Comparison of ENCODE assay signal across 9 cellular contexts in genomic region chr12:54032627-54033100, GRCh38. TPM values are rescaled to one million over a fixed set of nuclear protein-coding genes. Genes with fewer than 3 reads are reported as not detected.
DNase-seq lines count a peak whose midpoint lies in the region; ATAC-seq and TF ChIP-seq lines count a peak whose summit lies in the region.
"Had no signal": no experiment of that assay in that cellular context is flagged by ENCODE, and none has a peak within 500 bp of the region (broad histone marks: within the 10 kb centered on the region; RNA-seq: fewer than 3 reads in every experiment).

Gene HOXC5, plus strand, starts transcription at chr12:54033050. Its CDS starts 73 bp downstream, at chr12:54033123.

- H3K27ac Mint-ChIP-seq in CD14-positive monocyte (peak within 1 kb of the TSS in 1 of 7 donors; percentile 60), neural progenitor cell (no peak within 1 kb of the TSS)

- peak within 1 kb of the TSS; percentile 52 for H3K4me3 ChIP-seq in fibroblast of mammary gland (ENCODE audit: control insufficient read depth, low read depth, low read length)
- no peak within 1 kb of the TSS for H3K4me3 ChIP-seq in neural progenitor cell
- peak within 1 kb of the TSS; percentile 64 for H3K4me3 ChIP-seq in thoracic aorta
- H3K4me3 ChIP-seq: SJSA1 had no signal

- H3K79me2 ChIP-seq in neural progenitor cell (ENCODE audit: low read depth) = no peaks in the 10 kb centered on the region

- H3K9me3 Mint-ChIP-seq in CD14-positive monocyte (peaks cover 6 to 40% (median 28%) of the 10 kb centered on the region in 7 donors), neural progenitor cell (peaks cover 13% of the 10 kb centered on the region)

- no peak within 1 kb of the TSS for H3K9ac ChIP-seq in neural progenitor cell

- H4K20me1 ChIP-seq in neural progenitor cell (ENCODE audit: low read depth) = peaks cover 79% of the 10 kb centered on the region

- H3K27me3 Mint-ChIP-seq in CD14-positive monocyte (ENCODE audit: low read depth in 3 of 3) = peaks cover 91 to 98% (median 96%) of the 10 kb centered on the region in 3 donors
- peaks cover 86% of the 10 kb centered on the region for H3K27me3 Mint-ChIP-seq in neural progenitor cell (ENCODE audit: insufficient read depth, low read depth)

- H3K36me3 ChIP-seq in neural progenitor cell = no peaks in the 10 kb centered on the region
- peaks cover 3% of the 10 kb centered on the region for H3K36me3 ChIP-seq in thoracic aorta

- TF ChIP-seq CTCF in CD14-positive monocyte (IDR thresholded peaks at IDR 0.05) = peak; percentile 88
- TF ChIP-seq CTCF in fibroblast of mammary gland (conservative IDR thresholded peaks at IDR 0.05; ENCODE audit: control insufficient read depth, insufficient read depth, low read depth, low read length) = peak; percentile 98
- TF ChIP-seq CTCF in neural progenitor cell (IDR thresholded peaks at IDR 0.05) = peak; percentile 96
- TF ChIP-seq CTCF in thoracic aorta (IDR thresholded peaks at IDR 0.05) = peak; percentile 99

- H3K27ac ChIP-seq in neural progenitor cell = no peak within 1 kb of the TSS
- H3K27ac ChIP-seq in thoracic aorta = no peak within 1 kb of the TSS
- H3K27ac ChIP-seq: SJSA1 had no signal

- H3F3A ChIP-seq in neural progenitor cell (ENCODE audit: low read depth) = no peaks in the 10 kb centered on the region

- H3K36me3 Mint-ChIP-seq in CD14-positive monocyte (peaks cover 5 to 16% of the 10 kb centered on the region in 2 donors), neural progenitor cell (no peaks in the 10 kb centered on the region)

- H3K27me3 ChIP-seq in neural progenitor cell (peaks cover 100% of the 10 kb centered on the region), thoracic aorta (replicated peaks; ENCODE audit: insufficient read depth) (no peaks in the 10 kb centered on the region)
- H3K27me3 ChIP-seq: SJSA1 had no signal

- ATAC-seq in thoracic aorta (ENCODE audit: insufficient number of reproducible peaks, low FRiP score, low read depth) = peak; percentile 33
- ATAC-seq in HG02852 (IDR thresholded peaks at IDR 0.05; ENCODE audit: unreplicated experiment) = no peak

- intact Hi-C loops in CD14-positive monocyte (cut with micrococcal nuclease) = loop anchor here in 1 of 2 donors (10.0 kb wide), 1 partner anchor 58 kb away; the partner anchor contains the start of genes HOTAIR and HOXC11

- H3K4me1 ChIP-seq in neural progenitor cell (no peaks in the 10 kb centered on the region), thoracic aorta (ENCODE audit: control insufficient read depth in 1 of 2, low read depth in 2 of 2) (peaks cover 0 to 11% of the 10 kb centered on the region in 2 donors)
- H3K4me1 ChIP-seq: SJSA1 had no signal

- H3K4me3 Mint-ChIP-seq in CD14-positive monocyte (peak within 1 kb of the TSS in 1 of 2 donors; percentile 84), neural progenitor cell (no peak within 1 kb of the TSS)

- DNase-seq in CD14-positive monocyte (ENCODE audit: low spot score) = no peak
- DNase-seq in HK-2 (ENCODE audit: unreplicated experiment) = peak; percentile 75
- peak; percentile 51 for DNase-seq in NOMO-1 treated with DMSO at 0.1 percent for 48 hours (lab: John Stamatoyannopoulos, UW; ENCODE audit: unreplicated experiment)
- peak; percentile 53 for DNase-seq in activated T-cell treated with anti-CD3 and anti-CD28 coated beads for 48 hours (ENCODE audit: low read depth)
- peak; percentile 98 for DNase-seq in fibroblast of mammary gland (ENCODE audit: low read depth)
- DNase-seq in neural progenitor cell (ENCODE audit: low spot score) = peak; percentile 85
- DNase-seq in thoracic aorta (ENCODE audit: low spot score) = no peak

- peak within 1 kb of the TSS; percentile 4 for H3K4me2 ChIP-seq in neural progenitor cell

- peaks cover 16% of the 10 kb centered on the region for H3K4me1 Mint-ChIP-seq in CD14-positive monocyte
- H3K4me1 Mint-ChIP-seq in neural progenitor cell = no peaks in the 10 kb centered on the region

- H2AFZ ChIP-seq in neural progenitor cell (replicated peaks) = no peak within 1 kb of the TSS

- H3K9me3 ChIP-seq in neural progenitor cell (ENCODE audit: low read depth) (no peaks in the 10 kb centered on the region), thoracic aorta (no peaks in the 10 kb centered on the region)
- H3K9me3 ChIP-seq: SJSA1 had no signal

RNA-seq across cellular contexts. Expression of gene HOXC5, which starts in this region (rescaled TPM):
- not detected for polyA plus RNA-seq in CD14-positive monocyte
- not detected in 2 replicates for total RNA-seq in neural progenitor cell (ENCODE audit: low replicate concordance)
- total RNA-seq in thoracic aorta = 1 to 10 TPM in 1 of 2 donors, not detected in 1; 1.8 TPM
- total RNA-seq: SJSA1 had no signal

Comparison
In these comparisons a context has a peak if more than half of its experiments do, and no peak if none do; other contexts are left out.
1. Peak in DNase-seq and H3K4me2 ChIP-seq in neural progenitor cell; RNA of the gene not detected or under 1 TPM.
2. DNase-seq: peak in HK-2 (single experiment), NOMO-1 treated with DMSO at 0.1 percent for 48 hours (single experiment), activated T-cell treated with anti-CD3 and anti-CD28 coated beads for 48 hours (single experiment) and fibroblast of mammary gland (single experiment); none in CD14-positive monocyte (single experiment) and thoracic aorta (single experiment).
3. Peak in every context shown above with its lines, with median percentiles within 50 percentile points of each other: CTCF ChIP-seq.